In genomic region chr9:3656224-3656623, GRCh38 we compare ENCODE assay signal across 21 cellular contexts.
"Had no signal": no experiment of that assay in that cellular context is flagged by ENCODE, and none has a peak within 500 bp of the region (broad histone marks: within the 10 kb centered on the region; RNA-seq: fewer than 3 reads in every experiment).

No MANE protein-coding gene starts in this region.

- FAIRE-seq: endothelial cell of umbilical vein had no signal

- DNase-seq: effector CD4-positive, alpha-beta T cell; endodermal cell; erythroblast; foreskin keratinocyte; heart left ventricle; hippocampal formation; left colon; left ventricle myocardium superior; mesenchymal stem cell; midbrain; nucleus accumbens; ovary; sigmoid colon; stimulated activated CD4-positive, alpha-beta T cell treated with anti-CD3 and anti-CD28 coated beads, Interleukin-2, amount 100 ng/mL, for 24 hours; stimulated activated CD4-positive, alpha-beta T cell treated with anti-CD3 and anti-CD28 coated beads, Interleukin-4, amount 100 ng/mL, for 4 hours; stimulated activated naive B cell treated with anti-CD40 and anti-IgM and Interleukin-4, amounts not matched to agents 10 μg/mL and 1 μg/mL and 100 μg/mL, for 72 hours; stimulated activated naive CD8-positive, alpha-beta T cell treated with anti-CD3 and anti-CD28 coated beads, Interleukin-15, amount 100 ng/mL, for 72 hours; testis; upper lobe of right lung had no signal

- ATAC-seq: foreskin keratinocyte; heart left ventricle; left colon; left ventricle myocardium superior; natural killer cell treated with Interleukin-12 subunit alpha and Interleukin-12 subunit beta and Interleukin-15 and Interleukin-18, amount 100 ng/mL, for 72 hours; stimulated activated naive B cell treated with anti-CD40 and anti-IgM and Interleukin-4, amounts not matched to agents 10 μg/mL and 1 μg/mL and 100 μg/mL, for 72 hours; stimulated activated naive CD8-positive, alpha-beta T cell treated with anti-CD3 and anti-CD28 coated beads, Interleukin-15, amount 100 ng/mL, for 72 hours; upper lobe of right lung had no signal
